In genomic region chr5:39186722-39187539, GRCh38 we compare ENCODE assay signal across 22 cellular contexts. TPM values are rescaled to one million over a fixed set of nuclear protein-coding genes. Genes with fewer than 3 reads are reported as not detected.
DNase-seq lines count a peak whose midpoint lies in the region; ATAC-seq and TF ChIP-seq lines count a peak whose summit lies in the region.
"Had no signal": no experiment of that assay in that cellular context is flagged by ENCODE, and none has a peak within 500 bp of the region (broad histone marks: within the 10 kb centered on the region; RNA-seq: fewer than 3 reads in every experiment).

No MANE protein-coding gene starts in this region.

- 0 out of 2 replicates have a peak overlapping the region, but pooled peaks have one; percentile 32 for H3K9ac ChIP-seq in DND-41 (ENCODE audit: low read depth, low read length)

- H3K79me2 ChIP-seq in DND-41 (ENCODE audit: insufficient read depth, low read length), result no peaks in the 10 kb centered on the region

- peaks cover 20% of the 10 kb centered on the region for H3K36me3 Mint-ChIP-seq in T-helper 1 cell treated with Interleukin-12 subunit alpha and Interleukin-12 subunit beta and Interleukin-4 antibody, amounts not matched to agents 30 μg/mL and 1 μg/mL, for 36 hours (ENCODE audit: low read depth)
- peaks cover 56% of the 10 kb centered on the region for H3K36me3 Mint-ChIP-seq in activated CD4-positive, alpha-beta memory T cell treated with anti-CD3 and anti-CD28 coated beads, Interleukin-2, amount 10 ng/mL, durations not matched to agents 7 days and 5 days (ENCODE audit: low read depth)

- no peaks in the 10 kb centered on the region for H3K27me3 Mint-ChIP-seq in T-helper 1 cell treated with Interleukin-12 subunit alpha and Interleukin-12 subunit beta and Interleukin-4 antibody, amounts not matched to agents 30 μg/mL and 1 μg/mL, for 36 hours (ENCODE audit: low read depth)
- no peaks in the 10 kb centered on the region for H3K27me3 Mint-ChIP-seq in activated CD4-positive, alpha-beta memory T cell treated with anti-CD3 and anti-CD28 coated beads, Interleukin-2, amount 10 ng/mL, durations not matched to agents 7 days and 5 days

- H3K9me3 Mint-ChIP-seq in T-helper 1 cell treated with Interleukin-12 subunit alpha and Interleukin-12 subunit beta and Interleukin-4 antibody, amounts not matched to agents 30 μg/mL and 1 μg/mL, for 36 hours, result no peaks in the 10 kb centered on the region
- H3K9me3 Mint-ChIP-seq in activated CD4-positive, alpha-beta memory T cell treated with anti-CD3 and anti-CD28 coated beads, Interleukin-2, amount 10 ng/mL, durations not matched to agents 7 days and 5 days, result no peaks in the 10 kb centered on the region

- H3K4me3 Mint-ChIP-seq in T-helper 1 cell treated with Interleukin-12 subunit alpha and Interleukin-12 subunit beta and Interleukin-4 antibody, amounts not matched to agents 30 μg/mL and 1 μg/mL, for 36 hours, result peak overlapping the region; percentile 80
- H3K4me3 Mint-ChIP-seq in activated CD4-positive, alpha-beta memory T cell treated with anti-CD3 and anti-CD28 coated beads, Interleukin-2, amount 10 ng/mL, durations not matched to agents 7 days and 5 days, result peak overlapping the region; percentile 75

- H3K4me3 ChIP-seq in DND-41 (ENCODE audit: low read depth in 1 of 2, low read length in 2 of 2), result no peak overlapping the region
- H3K4me3 ChIP-seq: esophagus squamous epithelium, left lung, tibial nerve had no signal

- POLR2A ChIA-PET in activated CD4-positive, alpha-beta memory T cell treated with anti-CD3 and anti-CD28 coated beads, Interleukin-2, amount 10 ng/mL, durations not matched to agents 7 days and 5 days (lab: Charles Lee), result interaction anchor here (0.8 to 19.0 kb wide), 11 partner anchors 9 to 88 kb away, joined by 3 to 508 read pairs (median 28); no protein-coding TSS in a partner anchor

- H3K4me2 ChIP-seq in DND-41 (ENCODE audit: insufficient read depth, low read length), result peak overlapping the region; percentile 22; the same call in 1 of the 2 replicates

- no peaks in the 10 kb centered on the region for H3K27me3 ChIP-seq in DND-41 (ENCODE audit: insufficient read depth, low read length, poor library complexity)
- H3K27me3 ChIP-seq: esophagus squamous epithelium, left lung, tibial nerve had no signal

- H3K4me1 Mint-ChIP-seq in T-helper 1 cell treated with Interleukin-12 subunit alpha and Interleukin-12 subunit beta and Interleukin-4 antibody, amounts not matched to agents 30 μg/mL and 1 μg/mL, for 36 hours (ENCODE audit: low read depth), result peaks cover 77% of the 10 kb centered on the region
- peaks cover 88% of the 10 kb centered on the region for H3K4me1 Mint-ChIP-seq in activated CD4-positive, alpha-beta memory T cell treated with anti-CD3 and anti-CD28 coated beads, Interleukin-2, amount 10 ng/mL, durations not matched to agents 7 days and 5 days

- H3K36me3 ChIP-seq in DND-41 (ENCODE audit: insufficient read depth, low read length), result no peaks in the 10 kb centered on the region
- H3K36me3 ChIP-seq: BE2C, esophagus squamous epithelium, left lung, tibial nerve had no signal

- DNase-seq in T-helper 1 cell, result no peak
- DNase-seq in DND-41, result no peak
- DNase-seq in activated CD4-positive, alpha-beta memory T cell treated with anti-CD3 and anti-CD28 coated beads, Interleukin-2, amount 10 ng/mL, durations not matched to agents 7 days and 5 days, result no peak
- DNase-seq in erythroblast (lab: John Stamatoyannopoulos, UW), result peak; percentile 6 to 56
- DNase-seq in cortex of kidney (lab: John Stamatoyannopoulos, UW), result no peak
- DNase-seq in SHP77 treated with DMSO at 0.1 percent for 48 hours (lab: John Stamatoyannopoulos, UW), result no peak
- no peak for DNase-seq in GDM1 (lab: John Stamatoyannopoulos, UW)
- DNase-seq: BE2C; DMS53; esophagus squamous epithelium; left lung; midbrain; NCI-H1436 treated with DMSO at 0.1 percent for 48 hours; NCI-H2227 treated with DMSO at 0.1 percent for 48 hours; retina; stimulated activated CD4-positive, alpha-beta T cell treated with anti-CD3 and anti-CD28 coated beads, Interleukin-12 subunit alpha, Interleukin-12 subunit beta, amount 100 ng/mL, for 4 hours had no signal

- peak overlapping the region; percentile 36 for H2AFZ ChIP-seq in DND-41 (ENCODE audit: low read depth, low read length)

- TF ChIP-seq CTCF in DND-41 (IDR thresholded peaks at IDR 0.05; ENCODE audit: borderline replicate concordance, extremely low read depth, low read length, poor library complexity, severe bottlenecking), result no peak

- no peaks in the 10 kb centered on the region for H4K20me1 ChIP-seq in DND-41 (ENCODE audit: insufficient read depth, low read length)

- peak overlapping the region; percentile 84 for H3K27ac Mint-ChIP-seq in T-helper 1 cell treated with Interleukin-12 subunit alpha and Interleukin-12 subunit beta and Interleukin-4 antibody, amounts not matched to agents 30 μg/mL and 1 μg/mL, for 36 hours
- peak overlapping the region; percentile 92 for H3K27ac Mint-ChIP-seq in activated CD4-positive, alpha-beta memory T cell treated with anti-CD3 and anti-CD28 coated beads, Interleukin-2, amount 10 ng/mL, durations not matched to agents 7 days and 5 days

- peak overlapping the region; percentile 91 for H3K27ac ChIP-seq in DND-41 (ENCODE audit: low read length)
- H3K27ac ChIP-seq: 22Rv1, left lung, tibial nerve had no signal

- CTCF ChIA-PET in activated CD4-positive, alpha-beta memory T cell treated with anti-CD3 and anti-CD28 coated beads, Interleukin-2, amount 10 ng/mL, durations not matched to agents 7 days and 5 days (lab: Charles Lee), result interaction anchor here (1.2 to 12.6 kb wide), 6 partner anchors 9 to 31 kb away, joined by 5 to 97 read pairs (median 8); partner anchors contain the start of gene FYB1

- ATAC-seq in DND-41 (ENCODE audit: insufficient read depth, low read depth), result no peak
- ATAC-seq: SK-N-SH treated with all-trans-retinoic acid at 6 μM for 48 hours had no signal

- no peaks in the 10 kb centered on the region for H3K9me3 ChIP-seq in DND-41 (ENCODE audit: insufficient read depth, low read length, severe bottlenecking)
- H3K9me3 ChIP-seq: BE2C, esophagus squamous epithelium, left lung, tibial nerve had no signal

- peaks cover 64% of the 10 kb centered on the region for H3K4me1 ChIP-seq in DND-41 (ENCODE audit: insufficient read depth, low read length)
- H3K4me1 ChIP-seq: BE2C had no signal

- TF ChIP-seq POLR2A in erythroblast (IDR thresholded peaks at IDR 0.05; ENCODE audit: low read length), result no peak

RNA-seq across cellular contexts. Expression of gene FYB1, which starts 32.4 kb away (rescaled TPM):
- total RNA-seq in activated CD4-positive, alpha-beta memory T cell treated with anti-CD3 and anti-CD28 coated beads, Interleukin-2, amount 10 ng/mL, durations not matched to agents 7 days and 5 days, result 100 to 1,000 TPM; 260 to 270 TPM
- total RNA-seq: glomerular endothelial cell, HT-29 had no signal

Comparison
In these comparisons a context has a peak if more than half of its experiments do, and no peak if none do; other contexts are left out.
1. DNase-seq: peak in erythroblast (2 of 2); none in T-helper 1 cell (0 of 5), DND-41 (single experiment), activated CD4-positive, alpha-beta memory T cell treated with anti-CD3 and anti-CD28 coated beads, Interleukin-2, amount 10 ng/mL, durations not matched to agents 7 days and 5 days (single experiment), cortex of kidney (single experiment), SHP77 treated with DMSO at 0.1 percent for 48 hours (single experiment) and GDM1 (single experiment).